ENCODE assay signal across 12 cellular contexts in genomic region chr13:23618341-23618740, GRCh38. TPM values are rescaled to one million over a fixed set of nuclear protein-coding genes. Genes with fewer than 3 reads are reported as not detected.
DNase-seq lines count a peak whose midpoint lies in the region; ATAC-seq and TF ChIP-seq lines count a peak whose summit lies in the region.
"Had no signal": no experiment of that assay in that cellular context is flagged by ENCODE, and none has a peak within 500 bp of the region (broad histone marks: within the 10 kb centered on the region; RNA-seq: fewer than 3 reads in every experiment).

No MANE protein-coding gene starts in this region.

- no peak overlapping the region for H3K4me2 ChIP-seq in PC-3 (ENCODE audit: low read length)

- H3K27me3 ChIP-seq in PC-3 (ENCODE audit: low read length) (no peaks in the 10 kb centered on the region), esophagus muscularis mucosa (no peaks in the 10 kb centered on the region)
- H3K27me3 ChIP-seq: stomach had no signal

- no peaks in the 10 kb centered on the region for H3K9me2 ChIP-seq in PC-3 (replicated peaks; ENCODE audit: low read length)

- H3K9ac ChIP-seq in PC-3 (ENCODE audit: low read length) = no peak overlapping the region

- H3K4me1 ChIP-seq in PC-3 (ENCODE audit: insufficient read depth, low read length) (peaks cover 19% of the 10 kb centered on the region), esophagus muscularis mucosa (peaks cover 7 to 16% (median 14%) of the 10 kb centered on the region in 4 donors)

- POLR2A ChIA-PET in PC-3 (lab: Charles Lee; ENCODE audit: unreplicated experiment) = interaction anchor here (0.5 kb wide), 1 partner anchor 53 kb away, joined by 4 read pairs; no protein-coding TSS in a partner anchor

- 83% methylated on average over 8 of the region's 8 CpGs for WGBS in esophagus muscularis mucosa

- H3K36me3 ChIP-seq in PC-3 (ENCODE audit: low read depth, low read length) = no peaks in the 10 kb centered on the region
- peaks cover 0 to 6% (median 2%) of the 10 kb centered on the region in 4 donors for H3K36me3 ChIP-seq in esophagus muscularis mucosa

- CTCF ChIA-PET in PC-3 (lab: Charles Lee) = no interaction called here

- H3K9me3 ChIP-seq in PC-3 (ENCODE audit: low read length) (no peaks in the 10 kb centered on the region), esophagus muscularis mucosa (no peaks in the 10 kb centered on the region)
- H3K9me3 ChIP-seq: stomach had no signal

- no peak for TF ChIP-seq POLR2A in esophagus muscularis mucosa (IDR thresholded peaks at IDR 0.05; ENCODE audit: low read depth)

- H3F3A ChIP-seq in PC-3 (ENCODE audit: low read length, unreplicated experiment) = no peaks in the 10 kb centered on the region

- no peaks in the 10 kb centered on the region for H3K79me2 ChIP-seq in PC-3 (ENCODE audit: low read length)

- no peak for TF ChIP-seq CTCF in PC-3 (conservative IDR thresholded peaks at IDR 0.05; ENCODE audit: low read depth, low read length)
- TF ChIP-seq CTCF in fibroblast of mammary gland (conservative IDR thresholded peaks at IDR 0.05; ENCODE audit: control insufficient read depth, insufficient read depth, low read depth, low read length) = no peak
- no peak for TF ChIP-seq CTCF in esophagus muscularis mucosa (IDR thresholded peaks at IDR 0.05)

- ATAC-seq in PC-3 = no peak
- no peak for ATAC-seq in HG03039 (IDR thresholded peaks at IDR 0.05; ENCODE audit: unreplicated experiment)

- no peaks in the 10 kb centered on the region for H4K20me1 ChIP-seq in PC-3 (ENCODE audit: low read length)

- TF ChIP-seq EP300 in esophagus muscularis mucosa (IDR thresholded peaks at IDR 0.05) = no peak

- intact Hi-C loops in PC-3 (cut with micrococcal nuclease) = no loop called here
- intact Hi-C loops in esophagus muscularis mucosa (cut with DNase I) = no loop called here
- intact Hi-C loops in posterior cingulate gyrus (cut with DNase I) = no loop called here

- no peak overlapping the region; the same call in 1 of the 2 replicates for H3K27ac ChIP-seq in PC-3 (ENCODE audit: low read length)
- H3K27ac ChIP-seq in esophagus muscularis mucosa (replicated peaks in 1 of 4) = no peak overlapping the region
- H3K27ac ChIP-seq: stomach had no signal

- H3K4me3 ChIP-seq in PC-3 (ENCODE audit: low read length) (no peak overlapping the region), fibroblast of mammary gland (ENCODE audit: control insufficient read depth, low read depth, low read length) (no peak overlapping the region), esophagus muscularis mucosa (no peak overlapping the region)
- H3K4me3 ChIP-seq: stomach had no signal

- no TSS peak for BruUV-seq in PC-3 (replicated peaks; lab: Mats Ljungman, UMichigan)

- H2AFZ ChIP-seq in PC-3 (ENCODE audit: low read length) = no peak overlapping the region

- DNase-seq in EL (peak; percentile 97), PC-3 (peak; percentile 58), fibroblast of mammary gland (ENCODE audit: low read depth) (peak; percentile 98), non-pigmented ciliary epithelial cell (ENCODE audit: low read depth) (peak; percentile 99), esophagus muscularis mucosa (ENCODE audit: extremely low spot score) (no peak), posterior cingulate gyrus (no peak), SKM-1 treated with dmso at 0.1 percent for 144 hours (lab: John Stamatoyannopoulos, UW; ENCODE audit: unreplicated experiment) (no peak)
- DNase-seq: midbrain; NCI-H774; stimulated activated CD4-positive, alpha-beta T cell treated with anti-CD3 and anti-CD28 coated beads, Interleukin-15, amount 100 ng/mL, for 24 hours; stomach had no signal

RNA-seq across cellular contexts. Expression of gene TNFRSF19, which starts 48.1 kb away (rescaled TPM):
- total RNA-seq in PC-3 (2014; rRNA removed) (4.7 and 6.1 TPM in 2 replicates), esophagus muscularis mucosa (1 to 10 TPM; 3.2 to 5.6 (median 5.0) TPM)

Comparison
In these comparisons a context has a peak if more than half of its experiments do, and no peak if none do; other contexts are left out.
1. DNase-seq: peak in EL (single experiment), PC-3 (single experiment), fibroblast of mammary gland (single experiment) and non-pigmented ciliary epithelial cell (single experiment); none in esophagus muscularis mucosa (single experiment), posterior cingulate gyrus (0 of 10) and SKM-1 treated with dmso at 0.1 percent for 144 hours (single experiment).